Comparison of ENCODE assay signal across 8 cellular contexts in genomic region chr9:128558431-128559310, GRCh38. TPM values are rescaled to one million over a fixed set of nuclear protein-coding genes. Genes with fewer than 3 reads are reported as not detected.
DNase-seq lines count a peak whose midpoint lies in the region; ATAC-seq lines count a peak whose summit lies in the region.

No MANE protein-coding gene starts in this region.

- no peak overlapping the region for H3K27ac ChIP-seq in mesendoderm (ENCODE audit: low read depth, low read length)

- H3K4me2 ChIP-seq in mesendoderm (ENCODE audit: low read length), result no peak overlapping the region

- peak; percentile 67 for ATAC-seq in HG02623 (IDR thresholded peaks at IDR 0.05; ENCODE audit: unreplicated experiment)
- peak; percentile 98 for ATAC-seq in stimulated activated memory B cell treated with anti-CD40 and anti-IgM and Interleukin-4, amounts not matched to agents 10 μg/mL and 1 μg/mL and 100 μg/mL, for 72 hours

- peak overlapping the region; percentile 43 for H3K27ac Mint-ChIP-seq in stimulated activated memory B cell treated with anti-CD40 and anti-IgM and Interleukin-4, amounts not matched to agents 10 μg/mL and 1 μg/mL and 100 μg/mL, for 72 hours

- H3K4me1 Mint-ChIP-seq in stimulated activated memory B cell treated with anti-CD40 and anti-IgM and Interleukin-4, amounts not matched to agents 10 μg/mL and 1 μg/mL and 100 μg/mL, for 72 hours, result peaks cover 28% of the 10 kb centered on the region

- H3K18ac ChIP-seq in mesendoderm (ENCODE audit: low read length), result peak overlapping the region; percentile 11

- no peak overlapping the region for H2BK120ac ChIP-seq in mesendoderm (ENCODE audit: low read depth, low read length)

- no peak overlapping the region for H3K4me3 ChIP-seq in mesendoderm (ENCODE audit: low read length)

- no peaks in the 10 kb centered on the region for H3K27me3 ChIP-seq in mesendoderm (ENCODE audit: insufficient read depth, low read length, poor library complexity)

- H2BK15ac ChIP-seq in mesendoderm (replicated peaks; ENCODE audit: low read depth), result no peak overlapping the region

- H3K4me3 Mint-ChIP-seq in stimulated activated memory B cell treated with anti-CD40 and anti-IgM and Interleukin-4, amounts not matched to agents 10 μg/mL and 1 μg/mL and 100 μg/mL, for 72 hours, result peak overlapping the region; percentile 57

- DNase-seq in GM04503 (ENCODE audit: low read depth), result peak; percentile 58
- DNase-seq in NCI-H187 (lab: John Stamatoyannopoulos, UW), result peak; percentile 34 to 51
- DNase-seq in activated CD4-positive, alpha-beta T cell treated with anti-CD3 and anti-CD28 coated beads, Interleukin-2, amount 50 U/mL, for 48 hours, result peak; percentile 73 to 80
- peak; percentile 18 for DNase-seq in effector CD8-positive, alpha-beta T cell (lab: John Stamatoyannopoulos, UW)
- DNase-seq in mesendoderm, result peak; percentile 97
- no peak for DNase-seq in NCI-H1930 (lab: John Stamatoyannopoulos, UW)

- no peak overlapping the region for H4K8ac ChIP-seq in mesendoderm (ENCODE audit: low read depth, low read length)

- no peaks in the 10 kb centered on the region for H3K9me3 Mint-ChIP-seq in stimulated activated memory B cell treated with anti-CD40 and anti-IgM and Interleukin-4, amounts not matched to agents 10 μg/mL and 1 μg/mL and 100 μg/mL, for 72 hours

- no peak overlapping the region for H3K4ac ChIP-seq in mesendoderm (ENCODE audit: low read depth, low read length)

- H3K4me1 ChIP-seq in mesendoderm (ENCODE audit: control insufficient read depth, low read depth, low read length), result peaks cover 16% of the 10 kb centered on the region

- H3K56ac ChIP-seq in mesendoderm (ENCODE audit: low read length), result peak overlapping the region; percentile 57

- WGBS in mesendoderm (ENCODE audit: extremely low coverage, insufficient coverage, low lambda C conversion rate), result no CpG with 5 or more reads among the region's 12 CpGs

- H3K23ac ChIP-seq in mesendoderm (ENCODE audit: low read length), result no peak overlapping the region

- H3K9ac ChIP-seq in mesendoderm (ENCODE audit: low read length), result peak overlapping the region; percentile 11

- no peaks in the 10 kb centered on the region for H3K36me3 ChIP-seq in mesendoderm (ENCODE audit: control insufficient read depth, insufficient read depth, low read length)

- no peaks in the 10 kb centered on the region for H3K27me3 Mint-ChIP-seq in stimulated activated memory B cell treated with anti-CD40 and anti-IgM and Interleukin-4, amounts not matched to agents 10 μg/mL and 1 μg/mL and 100 μg/mL, for 72 hours

- H3K79me2 ChIP-seq in mesendoderm (ENCODE audit: control insufficient read depth, insufficient read depth, low read length), result peaks cover 65% of the 10 kb centered on the region

- no peak overlapping the region for H2BK5ac ChIP-seq in mesendoderm (ENCODE audit: low read length)

- H4K5ac ChIP-seq in mesendoderm (ENCODE audit: low read length), result no peak overlapping the region

- no peak overlapping the region for H2AK5ac ChIP-seq in mesendoderm (ENCODE audit: low read length)

- peaks cover 10% of the 10 kb centered on the region for H3K79me1 ChIP-seq in mesendoderm (ENCODE audit: low read length)

- H3K36me3 Mint-ChIP-seq in stimulated activated memory B cell treated with anti-CD40 and anti-IgM and Interleukin-4, amounts not matched to agents 10 μg/mL and 1 μg/mL and 100 μg/mL, for 72 hours, result peaks cover 10% of the 10 kb centered on the region

RNA-seq across cellular contexts. Expression of gene SPTAN1, which starts 6.3 kb away (rescaled TPM):
- 107 TPM for polyA plus RNA-seq in mesendoderm (2013, experiment 1 of 2)
- polyA plus RNA-seq in mesendoderm (2013, experiment 2 of 2), result 104 TPM

RNA-seq across cellular contexts. Expression of gene GLE1, which starts 54.2 kb away (rescaled TPM):
- 8.7 TPM for polyA plus RNA-seq in mesendoderm (2013, experiment 1 of 2)
- polyA plus RNA-seq in mesendoderm (2013, experiment 2 of 2), result 9.0 TPM

Comparison
In these comparisons a context has a peak if more than half of its experiments do, and no peak if none do; other contexts are left out.
1. DNase-seq: peak in GM04503 (single experiment), NCI-H187 (2 of 2), activated CD4-positive, alpha-beta T cell treated with anti-CD3 and anti-CD28 coated beads, Interleukin-2, amount 50 U/mL, for 48 hours (2 of 2), effector CD8-positive, alpha-beta T cell (single experiment) and mesendoderm (single experiment); none in NCI-H1930 (0 of 2).